14 cellular contexts compared by ENCODE assay signal in the genomic region with DNA sequence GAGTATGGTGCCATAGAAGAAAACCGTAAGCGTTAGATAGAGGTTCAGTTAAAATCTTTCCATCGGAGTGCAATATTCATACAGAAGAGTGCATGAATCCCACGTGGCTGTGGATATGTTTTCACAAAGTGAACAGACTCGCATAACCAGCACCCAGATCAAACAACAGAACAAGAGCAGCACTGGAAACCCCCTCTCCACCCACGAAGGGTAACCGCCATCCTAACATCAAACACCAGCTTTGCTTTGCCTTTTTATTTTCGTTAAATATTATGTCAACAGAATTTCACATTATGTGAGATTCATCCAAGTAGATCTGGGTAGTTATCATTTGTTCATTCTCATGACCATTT. TPM values are rescaled to one million over a fixed set of nuclear protein-coding genes. Genes with fewer than 3 reads are reported as not detected.
DNase-seq lines count a peak whose midpoint lies in the region; ATAC-seq and TF ChIP-seq lines count a peak whose summit lies in the region.
"Had no signal": no experiment of that assay in that cellular context is flagged by ENCODE, and none has a peak within 500 bp of the region (broad histone marks: within the 10 kb centered on the region; RNA-seq: fewer than 3 reads in every experiment).

No MANE protein-coding gene starts in this region.

- BruUV-seq in OCI-LY7 (replicated peaks; lab: Mats Ljungman, UMichigan): no TSS peak

- H3K4me1 ChIP-seq in OCI-LY7 (ENCODE audit: insufficient read depth, low read length, poor library complexity, severe bottlenecking): peaks cover 72% of the 10 kb centered on the region
- H3K4me1 ChIP-seq: upper lobe of right lung had no signal

- H3K36me3 ChIP-seq in OCI-LY7 (ENCODE audit: insufficient read depth, low read length): peaks cover 32% of the 10 kb centered on the region
- H3K36me3 ChIP-seq: upper lobe of right lung had no signal

- peaks cover 5% of the 10 kb centered on the region for H3K4me1 Mint-ChIP-seq in central memory CD8-positive, alpha-beta T cell
- H3K4me1 Mint-ChIP-seq: nephron had no signal

- no peak for TF ChIP-seq CTCF in OCI-LY7 (conservative IDR thresholded peaks at IDR 0.05; ENCODE audit: low read length)
- TF ChIP-seq CTCF in GM10248 (IDR thresholded peaks at IDR 0.05; ENCODE audit: control extremely low read depth, extremely low read depth, low read depth, missing control alignments): no peak

- DNase-seq in OCI-LY7 (ENCODE audit: low spot score) (no peak), GM10248 (ENCODE audit: extremely low spot score) (no peak), NCI-H1930 (lab: John Stamatoyannopoulos, UW) (no peak), Kasumi-1 (lab: John Stamatoyannopoulos, UW) (no peak), NOMO-1 treated with dmso at 0.1 percent for 144 hours (lab: John Stamatoyannopoulos, UW; ENCODE audit: unreplicated experiment) (no peak)
- DNase-seq in activated CD4-positive, alpha-beta T cell treated with anti-CD3 and anti-CD28 coated beads, Interleukin-2, amount 50 U/mL, for 24 hours (ENCODE audit: low read depth in 1 of 2, low spot score in 1 of 2): peak; percentile 16 to 41
- no peak for DNase-seq in central memory CD8-positive, alpha-beta T cell (ENCODE audit: low spot score in 2 of 2)
- DNase-seq in stimulated activated CD8-positive, alpha-beta memory T cell treated with anti-CD3 and anti-CD28 coated beads, Interleukin-4, amount 100 ng/mL, for 24 hours (ENCODE audit: low read depth): peak; percentile 19
- DNase-seq: NCI-H2029, PC-9, upper lobe of right lung had no signal

- CTCF ChIA-PET in OCI-LY7 (lab: Charles Lee; ENCODE audit: unreplicated experiment) (no interaction called here), GM10248 (lab: Yijun Ruan, JAX) (interaction anchor here (2.9 kb wide), 1 partner anchor 30 kb away, joined by 10 read pairs; no protein-coding TSS in a partner anchor)

- intact Hi-C loops in OCI-LY7 (cut with micrococcal nuclease; ENCODE audit: unreplicated experiment): loop anchor here (1.0 to 5.0 kb wide), 2 partner anchors 12 to 40 kb away; no protein-coding TSS in a partner anchor

- H4K20me1 ChIP-seq in OCI-LY7 (ENCODE audit: insufficient read depth, low read length): no peaks in the 10 kb centered on the region

- peak overlapping the region; percentile 21 for H3K4me3 Mint-ChIP-seq in central memory CD8-positive, alpha-beta T cell
- H3K4me3 Mint-ChIP-seq: nephron had no signal

- POLR2A ChIA-PET in OCI-LY7 (lab: Charles Lee) (interaction anchor here (0.5 to 1.6 kb wide), 4 partner anchors 11 to 131 kb away, joined by 3 to 5 read pairs (median 3); a partner anchor contains a TSS), GM10248 (lab: Yijun Ruan, JAX) (no interaction called here)

- no peak overlapping the region for H3K27ac Mint-ChIP-seq in central memory CD8-positive, alpha-beta T cell (ENCODE audit: low read depth)
- H3K27ac Mint-ChIP-seq: nephron had no signal

- no peaks in the 10 kb centered on the region for H3K36me3 Mint-ChIP-seq in central memory CD8-positive, alpha-beta T cell (ENCODE audit: insufficient read depth)

- no peaks in the 10 kb centered on the region for H3K9me2 ChIP-seq in OCI-LY7 (ENCODE audit: insufficient read depth, low read length)

- H3K27me3 Mint-ChIP-seq in central memory CD8-positive, alpha-beta T cell: no peaks in the 10 kb centered on the region

- peak overlapping the region; percentile 48; the same call in 1 of the 2 replicates for H2AFZ ChIP-seq in OCI-LY7 (ENCODE audit: low read length)
- H2AFZ ChIP-seq: PC-9 had no signal

- H3K9me3 Mint-ChIP-seq in central memory CD8-positive, alpha-beta T cell: no peaks in the 10 kb centered on the region
- H3K9me3 Mint-ChIP-seq: nephron had no signal

- no peaks in the 10 kb centered on the region for H3K79me2 ChIP-seq in OCI-LY7 (ENCODE audit: insufficient read depth, low read depth, low read length)

- ATAC-seq in central memory CD8-positive, alpha-beta T cell (replicated peaks; ENCODE audit: extremely low read depth, poor library complexity, severe bottlenecking): peak; percentile 65

- H3K9me3 ChIP-seq in OCI-LY7 (ENCODE audit: low read length): no peaks in the 10 kb centered on the region
- H3K9me3 ChIP-seq: upper lobe of right lung had no signal

- peak overlapping the region; percentile 70 for H3K4me2 ChIP-seq in OCI-LY7 (ENCODE audit: low read length)
- H3K4me2 ChIP-seq: PC-9 had no signal

- peak overlapping the region; percentile 84 for H3K27ac ChIP-seq in OCI-LY7 (ENCODE audit: low read depth, low read length, poor library complexity, severe bottlenecking)
- H3K27ac ChIP-seq: PC-9, upper lobe of right lung had no signal

- peak overlapping the region; percentile 42 for H3K4me3 ChIP-seq in OCI-LY7 (ENCODE audit: low read depth, low read length, poor library complexity, severe bottlenecking)
- H3K4me3 ChIP-seq: PC-9, upper lobe of right lung had no signal

RNA-seq across cellular contexts. Expression of a gene that starts 4.7 kb away (rescaled TPM):
- total RNA-seq in OCI-LY7 (2014; rRNA removed; shearing (Covaris generic)): 0.21 and 3.1 TPM in 2 replicates
- 3.3 and 4.0 TPM in 2 replicates for total RNA-seq in OCI-LY7 (2022)
- total RNA-seq: cerebellum, Daoy, PC-9, upper lobe of right lung had no signal

RNA-seq across cellular contexts. Expression of a gene that starts 55.2 kb away (rescaled TPM):
- 226 and 268 TPM in 2 replicates for total RNA-seq in OCI-LY7 (2014; rRNA removed; shearing (Covaris generic))
- total RNA-seq in OCI-LY7 (2022): 450 and 472 TPM in 2 replicates

Comparison
In these comparisons a context has a peak if more than half of its experiments do, and no peak if none do; other contexts are left out.
1. DNase-seq: peak in activated CD4-positive, alpha-beta T cell treated with anti-CD3 and anti-CD28 coated beads, Interleukin-2, amount 50 U/mL, for 24 hours (2 of 2) and stimulated activated CD8-positive, alpha-beta memory T cell treated with anti-CD3 and anti-CD28 coated beads, Interleukin-4, amount 100 ng/mL, for 24 hours (single experiment); none in OCI-LY7 (single experiment), central memory CD8-positive, alpha-beta T cell (0 of 2), GM10248 (single experiment), NCI-H1930 (0 of 2), Kasumi-1 (0 of 2) and NOMO-1 treated with dmso at 0.1 percent for 144 hours (single experiment).